Comparison of ENCODE assay signal across 13 cellular contexts in genomic region chr6:116090251-116090650, GRCh38. TPM values are rescaled to one million over a fixed set of nuclear protein-coding genes. Genes with fewer than 3 reads are reported as not detected.
DNase-seq lines count a peak whose midpoint lies in the region; ATAC-seq and TF ChIP-seq lines count a peak whose summit lies in the region.
"Had no signal": no experiment of that assay in that cellular context is flagged by ENCODE, and none has a peak within 500 bp of the region (broad histone marks: within the 10 kb centered on the region; RNA-seq: fewer than 3 reads in every experiment).

No MANE protein-coding gene starts in this region.

- H3K36me3 Mint-ChIP-seq in GM23338 (ENCODE audit: low read depth) (peaks cover 8% of the 10 kb centered on the region), type B pancreatic cell (no peaks in the 10 kb centered on the region)

- peaks cover 4% of the 10 kb centered on the region for H3K27me3 Mint-ChIP-seq in GM23338 (ENCODE audit: insufficient read depth, low read depth, poor library complexity)
- no peaks in the 10 kb centered on the region for H3K27me3 Mint-ChIP-seq in type B pancreatic cell

- 95% methylated on average over 2 of the region's 2 CpGs for WGBS in hepatocyte (ENCODE audit: low lambda C conversion rate, missing lambda C conversion rate)

- H3K36me3 ChIP-seq in osteoblast (ENCODE audit: insufficient read depth, low read length) = no peaks in the 10 kb centered on the region
- H3K36me3 ChIP-seq in GM23338 (ENCODE audit: insufficient read depth) = no peaks in the 10 kb centered on the region
- no peaks in the 10 kb centered on the region for H3K36me3 ChIP-seq in hepatocyte (replicated peaks; ENCODE audit: insufficient read depth, low read depth)
- H3K36me3 ChIP-seq: left ventricle myocardium inferior had no signal

- H3K4me3 ChIP-seq in osteoblast (ENCODE audit: insufficient read depth, low read length) (no peak overlapping the region), GM23338 (no peak overlapping the region), hepatocyte (no peak overlapping the region)
- H3K4me3 ChIP-seq: left ventricle myocardium inferior had no signal

- H3K27me3 ChIP-seq in osteoblast (ENCODE audit: insufficient read depth, low read length) (no peaks in the 10 kb centered on the region), GM23338 (ENCODE audit: insufficient read depth) (no peaks in the 10 kb centered on the region), hepatocyte (no peaks in the 10 kb centered on the region)

- peak; percentile 44 for ATAC-seq in GM19025 (IDR thresholded peaks at IDR 0.05; ENCODE audit: low read depth, unreplicated experiment)
- peak; percentile 65 for ATAC-seq in GM21723 (IDR thresholded peaks at IDR 0.05; ENCODE audit: unreplicated experiment)
- ATAC-seq in HG03196 (IDR thresholded peaks at IDR 0.05; ENCODE audit: unreplicated experiment) = peak; percentile 61
- ATAC-seq in GM23338 = no peak

- no peak overlapping the region for H3K27ac Mint-ChIP-seq in GM23338
- no peak overlapping the region for H3K27ac Mint-ChIP-seq in type B pancreatic cell
- H3K27ac Mint-ChIP-seq: H9 had no signal

- H3K4me1 ChIP-seq in osteoblast (ENCODE audit: insufficient read depth, low read length) = no peaks in the 10 kb centered on the region
- peaks cover 8% of the 10 kb centered on the region; the same call in 1 of the 2 replicates for H3K4me1 ChIP-seq in GM23338 (ENCODE audit: insufficient read depth)
- H3K4me1 ChIP-seq in hepatocyte (ENCODE audit: insufficient read depth) = peaks cover 3% of the 10 kb centered on the region

- peak overlapping the region; percentile 11 for H2AFZ ChIP-seq in osteoblast (ENCODE audit: low read length)
- H2AFZ ChIP-seq in GM23338 = no peak overlapping the region
- no peak overlapping the region for H2AFZ ChIP-seq in hepatocyte

- H3K4me1 Mint-ChIP-seq in GM23338 = peaks cover 12% of the 10 kb centered on the region
- H3K4me1 Mint-ChIP-seq in type B pancreatic cell (ENCODE audit: unreplicated experiment) = no peaks in the 10 kb centered on the region

- H3K4me3 Mint-ChIP-seq in GM23338 (no peak overlapping the region), type B pancreatic cell (no peak overlapping the region)
- H3K4me3 Mint-ChIP-seq: H9 had no signal

- H3K9me3 ChIP-seq in osteoblast (ENCODE audit: low read depth, low read length) = no peaks in the 10 kb centered on the region
- no peaks in the 10 kb centered on the region for H3K9me3 ChIP-seq in hepatocyte (ENCODE audit: low read depth)

- no peak for DNase-seq in osteoblast (ENCODE audit: insufficient read length, low spot score, missing footprints)
- DNase-seq in GM23338 (ENCODE audit: low spot score) = no peak
- no peak for DNase-seq in hepatocyte (ENCODE audit: low spot score)
- DNase-seq in type B pancreatic cell (ENCODE audit: extremely low spot score, unreplicated experiment) = no peak
- DNase-seq: caudate nucleus, DMS 273 treated with DMSO at 0.1 percent for 48 hours, H9, left ventricle myocardium inferior, NCI-H82 had no signal

- H3F3A ChIP-seq in GM23338 (replicated peaks; ENCODE audit: low read depth) = no peaks in the 10 kb centered on the region

- no peak overlapping the region for H3K27ac ChIP-seq in osteoblast (ENCODE audit: low read depth, low read length)
- no peak overlapping the region for H3K27ac ChIP-seq in GM23338 (ENCODE audit: low read depth)
- no peak overlapping the region for H3K27ac ChIP-seq in hepatocyte
- H3K27ac ChIP-seq: left ventricle myocardium inferior had no signal

- H4K20me1 ChIP-seq in osteoblast (ENCODE audit: insufficient read depth, low read length) (no peaks in the 10 kb centered on the region), GM23338 (replicated peaks; ENCODE audit: insufficient read depth) (no peaks in the 10 kb centered on the region), hepatocyte (ENCODE audit: insufficient read depth, poor library complexity, severe bottlenecking) (no peaks in the 10 kb centered on the region)

- no peak for TF ChIP-seq CTCF in osteoblast (IDR thresholded peaks at IDR 0.05; ENCODE audit: extremely low read depth, low read depth, low read length)
- no peak for TF ChIP-seq CTCF in GM23338 (conservative IDR thresholded peaks at IDR 0.05; ENCODE audit: low read depth in 2 of 2)
- TF ChIP-seq CTCF in hepatocyte (IDR thresholded peaks at IDR 0.05; ENCODE audit: poor library complexity) = no peak
- no peak for TF ChIP-seq CTCF in type B pancreatic cell (conservative IDR thresholded peaks at IDR 0.05)

- H3K4me2 ChIP-seq in osteoblast (ENCODE audit: insufficient read depth, low read length) (no peak overlapping the region), GM23338 (no peak overlapping the region), hepatocyte (no peak overlapping the region)

- H3K9me2 ChIP-seq in GM23338 (ENCODE audit: insufficient read depth) (no peaks in the 10 kb centered on the region), hepatocyte (replicated peaks; ENCODE audit: insufficient read depth) (no peaks in the 10 kb centered on the region)

- H3K79me2 ChIP-seq in osteoblast (ENCODE audit: insufficient read depth, low read length) (no peaks in the 10 kb centered on the region), GM23338 (replicated peaks; ENCODE audit: insufficient read depth) (no peaks in the 10 kb centered on the region), hepatocyte (no peaks in the 10 kb centered on the region)

- H3K9me3 Mint-ChIP-seq in GM23338 (peaks cover 10% of the 10 kb centered on the region; the same call in 2 of the 3 replicates), type B pancreatic cell (peaks cover 13% of the 10 kb centered on the region)

TF ChIP-seq in GM23338, 12 proteins besides CTCF, POLR2A, EP300 and RAD21 (continues in another document):
- no peak for TF ChIP-seq ZNF114 (CRISPR knock-in tag; IDR thresholded peaks at IDR 0.05)
- TF ChIP-seq JUNB (IDR thresholded peaks at IDR 0.05; ENCODE audit: unreplicated experiment) = no peak
- TF ChIP-seq ETS1 (IDR thresholded peaks at IDR 0.05) = no peak
- TF ChIP-seq REST (IDR thresholded peaks at IDR 0.05; ENCODE audit: unreplicated experiment) = no peak

RNA-seq across cellular contexts. Expression of gene NT5DC1, which starts 10.4 kb away (rescaled TPM):
- total RNA-seq in osteoblast = 7.2 and 13.6 TPM in 2 replicates
- total RNA-seq in GM23338 (2014; rRNA removed; shearing (Covaris generic)) = 19.8 and 27.0 TPM in 2 replicates
- polyA plus RNA-seq in GM23338 (2016; fragmentation: Nextera tagmentation; extraction: Ambion mirVana) = 22.5 and 29.8 TPM in 2 replicates
- 10.3 and 11.4 TPM in 2 replicates for total RNA-seq in hepatocyte
- 27.8 and 39.2 TPM in 2 replicates for polyA plus RNA-seq in hepatocyte
- total RNA-seq in type B pancreatic cell (ENCODE audit: low replicate concordance) = 36.1 and 36.7 TPM in 2 replicates

RNA-seq across cellular contexts. Expression of gene FRK, which starts 29.6 kb away (rescaled TPM):
- total RNA-seq in osteoblast = 1.1 and 1.2 TPM in 2 replicates
- total RNA-seq in GM23338 (2014; rRNA removed; shearing (Covaris generic)) = 0.12 and 0.24 TPM in 2 replicates
- 0.05 and 0.06 TPM in 2 replicates for polyA plus RNA-seq in GM23338 (2016; fragmentation: Nextera tagmentation; extraction: Ambion mirVana)
- total RNA-seq in hepatocyte = 15.3 and 16.9 TPM in 2 replicates
- polyA plus RNA-seq in hepatocyte = 2.5 and 2.7 TPM in 2 replicates
- 6.2 and 13.2 TPM in 2 replicates for total RNA-seq in type B pancreatic cell (ENCODE audit: low replicate concordance)

RNA-seq across cellular contexts. Expression of gene COL10A1, which starts 35.7 kb away (rescaled TPM):
- total RNA-seq in osteoblast (36.2 and 83.7 TPM in 2 replicates), hepatocyte (0.04 and 0.07 TPM in 2 replicates), type B pancreatic cell (ENCODE audit: low replicate concordance) (0.14 TPM in 2 replicates)
- total RNA-seq in GM23338 (2014; rRNA removed; shearing (Covaris generic)) = 0.28 TPM in 1 of 2 replicates, not detected in the other
- polyA plus RNA-seq in GM23338 (2016; fragmentation: Nextera tagmentation; extraction: Ambion mirVana) (0.31 and 0.40 TPM in 2 replicates), hepatocyte (0.05 TPM in 1 of 2 replicates, not detected in the other)
- total RNA-seq: H9, pulmonary artery endothelial cell had no signal

Comparison
In these comparisons a context has a peak if more than half of its experiments do, and no peak if none do; other contexts are left out.
1. RNA of gene COL10A1, which starts 35.7 kb away (total RNA-seq): 36.2 to 83.7 TPM in osteoblast; 0.28 TPM in GM23338, 0.14 TPM in type B pancreatic cell and 0.04 to 0.07 TPM in hepatocyte; every median in the first group is over 10 times any median in the second.